Comparison of ENCODE assay signal across 2 cellular contexts in the genomic region with DNA sequence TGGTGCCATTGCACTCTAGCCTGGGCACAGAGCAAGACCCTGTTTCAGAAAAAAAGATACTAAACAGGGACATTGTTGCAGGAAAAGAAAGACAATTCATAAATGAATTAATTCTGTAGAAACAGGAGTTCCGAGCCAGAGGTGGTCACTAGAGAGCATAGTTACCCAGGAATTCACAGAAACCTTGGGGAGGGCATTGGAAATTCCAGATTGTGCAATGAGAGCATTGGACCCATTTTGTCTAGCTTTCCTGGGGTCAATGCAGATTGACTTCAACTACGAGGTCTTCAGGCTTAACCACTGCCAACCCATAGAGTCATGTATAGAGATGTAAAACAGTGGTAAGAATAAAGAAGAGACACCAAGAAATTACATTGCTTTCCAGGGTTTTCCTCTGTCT.
TF ChIP-seq lines count a peak whose summit lies in the region.

No MANE protein-coding gene starts in this region.

TF ChIP-seq in H1, 55 proteins besides CTCF, POLR2A, EP300 and RAD21:
- no peak for TF ChIP-seq CHD2 (IDR thresholded peaks at IDR 0.05; ENCODE audit: low read length)
- peak; percentile 75 for TF ChIP-seq CEBPB (IDR thresholded peaks at IDR 0.05; ENCODE audit: low read depth, low read length)

TF ChIP-seq in HepG2, 621 proteins besides CTCF, POLR2A, EP300 and RAD21:
- no peak for TF ChIP-seq ZMYM4 (CRISPR knock-in tag; IDR thresholded peaks at IDR 0.05)
- TF ChIP-seq, protein P1, sequence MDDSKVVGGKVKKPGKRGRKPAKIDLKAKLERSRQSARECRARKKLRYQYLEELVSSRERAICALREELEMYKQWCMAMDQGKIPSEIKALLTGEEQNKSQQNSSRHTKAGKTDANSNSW (CRISPR knock-in tag; IDR thresholded peaks at IDR 0.05; ENCODE audit: borderline replicate concordance): no peak
- TF ChIP-seq CEBPG (CRISPR knock-in tag; IDR thresholded peaks at IDR 0.05): peak; percentile 55
- no peak for TF ChIP-seq RCOR2 (CRISPR knock-in tag; IDR thresholded peaks at IDR 0.05)
- TF ChIP-seq BCL6 (CRISPR knock-in tag; IDR thresholded peaks at IDR 0.05): peak; percentile 36; the same call in 1 of the 2 replicates
- peak; percentile 35; the same call in 1 of the 2 replicates for TF ChIP-seq CEBPB (IDR thresholded peaks at IDR 0.05; ENCODE audit: borderline replicate concordance, low read depth, low read length)
- no peak for TF ChIP-seq ZNF20 (CRISPR knock-in tag; IDR thresholded peaks at IDR 0.05)
- TF ChIP-seq ZNF264 (CRISPR knock-in tag; IDR thresholded peaks at IDR 0.05): no peak
- no peak for TF ChIP-seq SSRP1 (CRISPR knock-in tag; IDR thresholded peaks at IDR 0.05)
- no peak for TF ChIP-seq RFXAP (CRISPR knock-in tag; IDR thresholded peaks at IDR 0.05; ENCODE audit: borderline replicate concordance)
- no peak for TF ChIP-seq ZNF674 (CRISPR knock-in tag; IDR thresholded peaks at IDR 0.05; ENCODE audit: low read depth)
- 0 out of 2 replicates have a peak, but pooled peaks have one; percentile 16 for TF ChIP-seq STAG1 (CRISPR knock-in tag; IDR thresholded peaks at IDR 0.05)
- TF ChIP-seq, protein P2, sequence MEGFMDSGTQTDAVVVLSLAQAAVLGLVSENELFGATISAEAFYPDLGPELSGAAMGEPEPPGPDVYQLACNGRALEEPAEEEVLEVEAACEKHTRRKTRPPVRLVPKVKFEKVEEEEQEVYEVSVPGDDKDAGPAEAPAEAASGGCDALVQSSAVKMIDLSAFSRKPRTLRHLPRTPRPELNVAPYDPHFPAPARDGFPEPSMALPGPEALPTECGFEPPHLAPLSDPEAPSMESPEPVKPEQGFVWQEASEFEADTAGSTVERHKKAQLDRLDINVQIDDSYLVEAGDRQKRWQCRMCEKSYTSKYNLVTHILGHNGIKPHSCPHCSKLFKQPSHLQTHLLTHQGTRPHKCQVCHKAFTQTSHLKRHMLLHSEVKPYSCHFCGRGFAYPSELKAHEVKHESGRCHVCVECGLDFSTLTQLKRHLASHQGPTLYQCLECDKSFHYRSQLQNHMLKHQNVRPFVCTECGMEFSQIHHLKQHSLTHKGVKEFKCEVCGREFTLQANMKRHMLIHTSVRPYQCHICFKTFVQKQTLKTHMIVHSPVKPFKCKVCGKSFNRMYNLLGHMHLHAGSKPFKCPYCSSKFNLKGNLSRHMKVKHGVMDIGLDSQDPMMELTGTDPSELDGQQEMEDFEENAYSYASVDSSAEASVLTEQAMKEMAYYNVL (CRISPR knock-in tag; IDR thresholded peaks at IDR 0.05; ENCODE audit: borderline replicate concordance): no peak
